In the genomic region with DNA sequence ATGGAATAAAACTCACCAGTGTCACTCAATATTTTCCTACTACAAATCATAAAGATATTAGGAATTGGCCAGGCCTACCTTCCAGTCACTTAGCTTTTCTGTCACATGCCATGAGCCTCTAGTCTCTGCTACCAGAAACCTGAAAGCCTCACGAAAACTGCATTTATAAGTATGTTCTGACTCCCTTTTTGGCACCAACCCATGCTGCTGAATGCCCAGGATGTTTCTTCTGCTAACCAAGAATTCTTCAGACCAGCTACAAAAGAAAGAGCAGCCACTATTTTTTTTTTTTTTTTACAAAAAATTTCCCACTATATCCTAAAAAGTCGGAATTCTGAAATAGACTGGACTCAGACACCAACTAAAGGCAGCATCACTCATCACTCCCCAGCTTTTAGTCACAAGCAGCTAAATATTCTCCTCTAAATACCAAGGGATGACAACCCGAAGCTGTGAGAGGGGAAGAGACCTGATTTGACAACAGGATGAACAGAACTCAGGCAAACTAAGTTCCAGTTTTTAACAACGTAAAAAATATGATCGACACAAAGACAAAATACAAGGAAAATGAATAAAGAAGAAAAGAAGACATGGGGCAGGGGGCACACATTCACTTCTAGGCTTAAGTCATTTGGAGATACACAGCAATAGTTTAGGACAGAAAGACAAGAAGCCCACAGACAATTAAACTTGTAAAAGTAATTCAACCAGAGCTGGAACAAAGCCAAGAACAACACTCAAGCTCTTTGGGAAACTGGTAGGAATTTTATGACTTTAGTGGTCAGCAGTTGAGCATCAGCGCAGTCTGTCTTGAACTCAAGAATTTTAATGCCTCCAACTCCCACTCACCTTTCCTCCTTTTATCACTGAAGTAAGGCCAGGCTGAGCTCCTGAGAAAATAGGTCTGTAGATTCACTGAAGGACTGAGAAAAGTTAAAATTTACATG, we compare ENCODE assay signal across 8 cellular contexts. TPM values are rescaled to one million over a fixed set of nuclear protein-coding genes. Genes with fewer than 3 reads are reported as not detected.
DNase-seq lines count a peak whose midpoint lies in the region; ATAC-seq lines count a peak whose summit lies in the region.

No MANE protein-coding gene starts in this region.

- peaks cover 10% of the 10 kb centered on the region for H3K36me3 Mint-ChIP-seq in activated CD8-positive, alpha-beta T cell treated with anti-CD3 and anti-CD28 coated beads, Interleukin-2, amount 10 ng/mL, durations not matched to agents 7 days and 5 days (ENCODE audit: low read depth)
- H3K36me3 Mint-ChIP-seq in stimulated activated memory B cell treated with anti-CD40 and anti-IgM and Interleukin-4, amounts not matched to agents 10 μg/mL and 1 μg/mL and 100 μg/mL, for 72 hours: peaks cover 11% of the 10 kb centered on the region

- H3K9me3 ChIP-seq in HUES64 (ENCODE audit: insufficient read depth, low read depth, low read length): no peaks in the 10 kb centered on the region

- peak overlapping the region; percentile 31 for H3K27ac Mint-ChIP-seq in activated CD8-positive, alpha-beta T cell treated with anti-CD3 and anti-CD28 coated beads, Interleukin-2, amount 10 ng/mL, durations not matched to agents 7 days and 5 days
- H3K27ac Mint-ChIP-seq in stimulated activated memory B cell treated with anti-CD40 and anti-IgM and Interleukin-4, amounts not matched to agents 10 μg/mL and 1 μg/mL and 100 μg/mL, for 72 hours: peak overlapping the region; percentile 99

- H3K27ac ChIP-seq in HUES64 (ENCODE audit: low read depth, low read length): peak overlapping the region; percentile 98; the same call in 1 of the 2 replicates

- no peaks in the 10 kb centered on the region for H3K27me3 Mint-ChIP-seq in activated CD8-positive, alpha-beta T cell treated with anti-CD3 and anti-CD28 coated beads, Interleukin-2, amount 10 ng/mL, durations not matched to agents 7 days and 5 days (ENCODE audit: low read depth)
- no peaks in the 10 kb centered on the region for H3K27me3 Mint-ChIP-seq in stimulated activated memory B cell treated with anti-CD40 and anti-IgM and Interleukin-4, amounts not matched to agents 10 μg/mL and 1 μg/mL and 100 μg/mL, for 72 hours

- H3K4me1 ChIP-seq in HUES64 (ENCODE audit: insufficient read depth, low read length): peaks cover 21% of the 10 kb centered on the region

- in situ Hi-C loops in Caki2 (cut with HindIII; ENCODE audit: low pct_unique_long_range_greater_than_20kb, low sequenced_read_pairs): no loop called here

- peak overlapping the region; percentile 95; the same call in 1 of the 2 replicates for H3K9ac ChIP-seq in HUES64 (ENCODE audit: low read depth, low read length)

- CTCF ChIA-PET in activated CD8-positive, alpha-beta T cell treated with anti-CD3 and anti-CD28 coated beads, Interleukin-2, amount 10 ng/mL, durations not matched to agents 7 days and 5 days (lab: Charles Lee): interaction anchor here (0.6 to 8.4 kb wide), 10 partner anchors 9 to 214 kb away, joined by 3 to 101 read pairs (median 4); partner anchors contain the start of gene PEX19

- peak; percentile 74 for DNase-seq in Caki2 (ENCODE audit: low read depth)
- DNase-seq in activated CD8-positive, alpha-beta T cell treated with anti-CD3 and anti-CD28 coated beads, Interleukin-2, amount 10 ng/mL, durations not matched to agents 7 days and 5 days: no peak
- DNase-seq in hepatic stellate cell (ENCODE audit: low spot score): peak; percentile 57
- no peak for DNase-seq in UCSD-AML1 (lab: John Stamatoyannopoulos, UW; ENCODE audit: unreplicated experiment)
- DNase-seq in stimulated activated CD4-positive, alpha-beta T cell treated with anti-CD3 and anti-CD28 coated beads, Interleukin-4, amount 100 ng/mL, for 4 hours: no peak

- peaks cover 33% of the 10 kb centered on the region for H3K4me1 Mint-ChIP-seq in activated CD8-positive, alpha-beta T cell treated with anti-CD3 and anti-CD28 coated beads, Interleukin-2, amount 10 ng/mL, durations not matched to agents 7 days and 5 days (ENCODE audit: low read depth)
- H3K4me1 Mint-ChIP-seq in stimulated activated memory B cell treated with anti-CD40 and anti-IgM and Interleukin-4, amounts not matched to agents 10 μg/mL and 1 μg/mL and 100 μg/mL, for 72 hours: peaks cover 52% of the 10 kb centered on the region

- H3K4me3 ChIP-seq in HUES64 (ENCODE audit: low read length): peak overlapping the region; percentile 91

- peaks cover 5% of the 10 kb centered on the region; the same call in 1 of the 2 replicates for H3K36me3 ChIP-seq in HUES64 (ENCODE audit: insufficient read depth, low read length)

- ATAC-seq in activated CD8-positive, alpha-beta T cell treated with anti-CD3 and anti-CD28 coated beads, Interleukin-2, amount 10 ng/mL, durations not matched to agents 7 days and 5 days: no peak
- no peak for ATAC-seq in stimulated activated memory B cell treated with anti-CD40 and anti-IgM and Interleukin-4, amounts not matched to agents 10 μg/mL and 1 μg/mL and 100 μg/mL, for 72 hours
- no peak for ATAC-seq in HG02610 (IDR thresholded peaks at IDR 0.05; ENCODE audit: unreplicated experiment)

- H3K27me3 ChIP-seq in HUES64 (ENCODE audit: insufficient read depth, low read length): no peaks in the 10 kb centered on the region

- peak overlapping the region; percentile 96 for H3K4me3 Mint-ChIP-seq in activated CD8-positive, alpha-beta T cell treated with anti-CD3 and anti-CD28 coated beads, Interleukin-2, amount 10 ng/mL, durations not matched to agents 7 days and 5 days
- peak overlapping the region; percentile 98 for H3K4me3 Mint-ChIP-seq in stimulated activated memory B cell treated with anti-CD40 and anti-IgM and Interleukin-4, amounts not matched to agents 10 μg/mL and 1 μg/mL and 100 μg/mL, for 72 hours

- WGBS in HUES64: 79% methylated on average over 6 of the region's 6 CpGs

- H3K9me3 Mint-ChIP-seq in activated CD8-positive, alpha-beta T cell treated with anti-CD3 and anti-CD28 coated beads, Interleukin-2, amount 10 ng/mL, durations not matched to agents 7 days and 5 days (ENCODE audit: insufficient read depth): no peaks in the 10 kb centered on the region
- H3K9me3 Mint-ChIP-seq in stimulated activated memory B cell treated with anti-CD40 and anti-IgM and Interleukin-4, amounts not matched to agents 10 μg/mL and 1 μg/mL and 100 μg/mL, for 72 hours: no peaks in the 10 kb centered on the region

- POLR2A ChIA-PET in activated CD8-positive, alpha-beta T cell treated with anti-CD3 and anti-CD28 coated beads, Interleukin-2, amount 10 ng/mL, durations not matched to agents 7 days and 5 days (lab: Charles Lee): interaction anchor here (0.7 to 3.9 kb wide), 5 partner anchors 17 to 931 kb away, joined by 3 to 38 read pairs (median 3); partner anchors contain the start of gene PEX19

RNA-seq across cellular contexts. Expression of gene DCAF8, which starts 1.6 kb away (rescaled TPM):
- 14.9 and 21.2 TPM in 2 replicates for total RNA-seq in Caki2 (2014; rRNA removed; shearing (Covaris generic); ENCODE audit: low replicate concordance)
- polyA plus RNA-seq in HUES64 (2013, experiment 1 of 2): 54.5 TPM
- 58.1 TPM for polyA plus RNA-seq in HUES64 (2013, experiment 2 of 2)
- total RNA-seq in activated CD8-positive, alpha-beta T cell treated with anti-CD3 and anti-CD28 coated beads, Interleukin-2, amount 10 ng/mL, durations not matched to agents 7 days and 5 days: 10 to 100 TPM; 81.9 to 85.9 TPM

RNA-seq across cellular contexts. Expression of gene PEX19, which starts 24.2 kb away (rescaled TPM):
- 42.1 and 44.9 TPM in 2 replicates for total RNA-seq in Caki2 (2014; rRNA removed; shearing (Covaris generic); ENCODE audit: low replicate concordance)
- 48.1 TPM for polyA plus RNA-seq in HUES64 (2013, experiment 1 of 2)
- 50.5 TPM for polyA plus RNA-seq in HUES64 (2013, experiment 2 of 2)
- total RNA-seq in activated CD8-positive, alpha-beta T cell treated with anti-CD3 and anti-CD28 coated beads, Interleukin-2, amount 10 ng/mL, durations not matched to agents 7 days and 5 days: 10 to 100 TPM; 42.3 to 42.7 TPM

RNA-seq across cellular contexts. Expression of gene PEA15, which starts 55.5 kb away (rescaled TPM):
- 97.4 and 114 TPM in 2 replicates for total RNA-seq in Caki2 (2014; rRNA removed; shearing (Covaris generic); ENCODE audit: low replicate concordance)
- polyA plus RNA-seq in HUES64 (2013, experiment 1 of 2): 109 TPM
- polyA plus RNA-seq in HUES64 (2013, experiment 2 of 2): 118 TPM
- 10 to 100 TPM; 27.3 to 35.2 TPM for total RNA-seq in activated CD8-positive, alpha-beta T cell treated with anti-CD3 and anti-CD28 coated beads, Interleukin-2, amount 10 ng/mL, durations not matched to agents 7 days and 5 days

Comparison
In these comparisons a context has a peak if more than half of its experiments do, and no peak if none do; other contexts are left out.
1. DNase-seq: peak in Caki2 (single experiment) and hepatic stellate cell (single experiment); none in activated CD8-positive, alpha-beta T cell treated with anti-CD3 and anti-CD28 coated beads, Interleukin-2, amount 10 ng/mL, durations not matched to agents 7 days and 5 days (single experiment), UCSD-AML1 (single experiment) and stimulated activated CD4-positive, alpha-beta T cell treated with anti-CD3 and anti-CD28 coated beads, Interleukin-4, amount 100 ng/mL, for 4 hours (0 of 2).